ENCODE assay signal across 9 cellular contexts in the genomic region with DNA sequence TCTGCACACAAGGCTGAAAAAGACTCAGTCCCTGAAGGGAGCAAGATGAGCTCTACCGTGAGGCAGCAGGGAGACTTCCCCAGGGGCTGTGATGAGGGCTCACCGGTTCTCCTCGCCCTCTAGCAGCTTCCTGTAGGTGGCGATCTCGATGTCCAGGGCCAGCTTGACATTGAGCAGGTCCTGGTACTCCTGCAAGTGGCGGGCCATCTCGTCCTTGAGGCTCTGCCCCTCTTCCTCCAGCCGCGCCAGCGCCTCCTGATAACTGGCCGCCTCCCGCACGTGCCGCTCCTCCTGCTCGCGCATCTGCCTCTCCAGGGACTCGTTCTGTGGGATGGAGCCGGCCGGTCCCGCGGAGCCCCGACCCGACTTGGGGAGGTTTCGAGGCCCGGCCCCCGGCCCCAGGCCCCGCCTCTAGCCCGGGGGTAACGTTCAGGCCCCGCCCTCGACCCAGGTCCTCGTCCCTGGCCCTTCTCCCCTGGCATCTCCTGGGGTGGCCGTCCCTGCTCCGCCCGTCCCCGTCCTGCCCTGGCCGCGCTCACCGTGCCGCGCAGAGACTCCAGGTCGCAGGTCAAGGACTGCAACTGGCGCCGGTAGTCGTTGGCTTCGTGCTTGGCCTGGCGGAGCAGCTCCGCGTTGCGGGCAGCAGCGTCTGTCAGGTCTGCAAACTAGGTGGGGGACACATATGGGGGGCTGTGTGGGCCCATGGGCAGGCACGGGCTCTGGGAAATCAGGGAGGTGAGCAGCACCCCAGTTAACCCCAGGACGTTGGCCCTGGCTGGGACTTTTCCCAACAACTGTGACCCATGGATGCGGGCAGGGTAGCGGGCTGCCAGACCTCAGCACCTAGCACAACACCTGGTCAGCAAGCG. TPM values are rescaled to one million over a fixed set of nuclear protein-coding genes. Genes with fewer than 3 reads are reported as not detected.
DNase-seq lines count a peak whose midpoint lies in the region; ATAC-seq and TF ChIP-seq lines count a peak whose summit lies in the region.
"Had no signal": no experiment of that assay in that cellular context is flagged by ENCODE, and none has a peak within 500 bp of the region (broad histone marks: within the 10 kb centered on the region; RNA-seq: fewer than 3 reads in every experiment).

No MANE protein-coding gene starts in this region.

- H3K27ac ChIP-seq in gastroesophageal sphincter, result no peak overlapping the region

- 80% methylated on average over 4 of the region's 56 CpGs; no CpG with 5 or more reads in 1 of the 2 donors for WGBS in gastroesophageal sphincter (ENCODE audit: low coverage in 1 of 2), 2 donors
- WGBS in lower leg skin, 2 donors, result 12 to 38% methylated on average over 13 to 52 of the region's 56 CpGs

- peaks cover 25% of the 10 kb centered on the region for H3K27me3 ChIP-seq in gastroesophageal sphincter

- peak overlapping the region in 1 of 2 donors; percentile 32 for H3K4me3 ChIP-seq in gastroesophageal sphincter
- no peak overlapping the region for H3K4me3 ChIP-seq in lower leg skin (ENCODE audit: low read depth, poor library complexity, severe bottlenecking)

- H3K9me3 ChIP-seq in gastroesophageal sphincter, result no peaks in the 10 kb centered on the region

- TF ChIP-seq EP300 in gastroesophageal sphincter (IDR thresholded peaks at IDR 0.05), result no peak

- intact Hi-C loops in lower leg skin (cut with DNase I; ENCODE audit: low total_unique reads), result loop anchor here (10.0 kb wide), 1 partner anchor 193 kb away; no protein-coding TSS in a partner anchor

- TF ChIP-seq POLR2A in gastroesophageal sphincter (IDR thresholded peaks at IDR 0.05) (no peak), lower leg skin (IDR thresholded peaks at IDR 0.05) (no peak)

- H3K4me1 ChIP-seq in gastroesophageal sphincter, result peaks cover 0 to 20% (median 7%) of the 10 kb centered on the region in 3 donors

- DNase-seq in NCI-H2196 (lab: John Stamatoyannopoulos, UW; ENCODE audit: unreplicated experiment), result peak; percentile 14
- DNase-seq in NCI-H2196 treated with DMSO at 0.1 percent for 48 hours (lab: John Stamatoyannopoulos, UW; ENCODE audit: unreplicated experiment), result no peak
- peak; percentile 32 for DNase-seq in NCI-H526 treated with DMSO at 0.1 percent for 48 hours (lab: John Stamatoyannopoulos, UW)
- DNase-seq in activated T-cell treated with anti-CD3 and anti-CD28 coated beads, Interleukin-2, amount 50 U/mL, for 48 hours, result peak; percentile 69 to 71
- no peak for DNase-seq in omental fat pad (ENCODE audit: low spot score)
- DNase-seq in ureter (ENCODE audit: low spot score), result peak; percentile 68
- DNase-seq in lower leg skin (ENCODE audit: low spot score in 2 of 2), result no peak

- TF ChIP-seq CTCF in gastroesophageal sphincter (IDR thresholded peaks at IDR 0.05) (peak in 3 of 4 experiments; percentile 27 to 64 (median 41)), omental fat pad (IDR thresholded peaks at IDR 0.05) (no peak), lower leg skin (IDR thresholded peaks at IDR 0.05) (no peak)

- ATAC-seq in gastroesophageal sphincter, result peak; percentile 44
- peak; percentile 16 for ATAC-seq in omental fat pad (ENCODE audit: low FRiP score)

- H3K36me3 ChIP-seq in gastroesophageal sphincter, result no peaks in the 10 kb centered on the region

RNA-seq across cellular contexts. Expression of a gene that starts 3.9 kb away (rescaled TPM):
- total RNA-seq in gastroesophageal sphincter (1 to 10 TPM in 2 of 4 donors, under 1 TPM in 1, not detected in 1; 0.77 to 3.8 (median 1.1) TPM), omental fat pad (1 to 10 TPM; 1.4 to 4.1 (median 2.9) TPM), ureter (0.81 TPM), lower leg skin (under 1 TPM in 1 of 4 donors, not detected in 3; 0.25 TPM)
- total RNA-seq: glomerular endothelial cell had no signal

RNA-seq across cellular contexts. Expression of a gene that starts 12.1 kb away (rescaled TPM):
- total RNA-seq in gastroesophageal sphincter (10 to 100 TPM; 45.1 to 71.2 (median 57.8) TPM), omental fat pad (100 to 1,000 TPM in 1 of 4 donors, 10 to 100 TPM in 3; 62.5 to 131 (median 75.0) TPM), ureter (140 TPM), lower leg skin (10 to 100 TPM; 45.0 to 69.2 (median 51.5) TPM)

RNA-seq across cellular contexts. Expression of a gene that starts 36.2 kb away (rescaled TPM):
- total RNA-seq in gastroesophageal sphincter (under 1 TPM in 3 of 4 donors, not detected in 1; 0.08 to 0.35 (median 0.27) TPM), omental fat pad (under 1 TPM in 1 of 4 donors, not detected in 3; 0.72 TPM), ureter (0.39 TPM), lower leg skin (1 to 10 TPM; 1.0 to 2.4 (median 1.5) TPM)

RNA-seq across cellular contexts. Expression of a gene that starts 56.7 kb away (rescaled TPM):
- 1 to 10 TPM; 4.1 to 7.1 (median 5.0) TPM for total RNA-seq in gastroesophageal sphincter
- total RNA-seq in omental fat pad, result 10 to 100 TPM in 2 of 4 donors, 1 to 10 TPM in 1, not detected in 1; 9.2 to 24.2 (median 10.4) TPM
- 1.1 TPM for total RNA-seq in ureter
- 1 to 10 TPM in 1 of 4 donors, under 1 TPM in 3; 0.21 to 1.4 (median 0.73) TPM for total RNA-seq in lower leg skin

Comparison
In these comparisons a context has a peak if more than half of its experiments do, and no peak if none do; other contexts are left out.
1. DNase-seq: peak in NCI-H2196 (single experiment), NCI-H526 treated with DMSO at 0.1 percent for 48 hours (single experiment), activated T-cell treated with anti-CD3 and anti-CD28 coated beads, Interleukin-2, amount 50 U/mL, for 48 hours (2 of 2) and ureter (single experiment); none in NCI-H2196 treated with DMSO at 0.1 percent for 48 hours (single experiment), omental fat pad (single experiment) and lower leg skin (0 of 2).
2. CTCF ChIP-seq: peak in gastroesophageal sphincter (3 of 4); none in omental fat pad (0 of 3) and lower leg skin (0 of 3).